Comparison of ENCODE assay signal across 8 cellular contexts in genomic region chr9:112844771-112845542, GRCh38. TPM values are rescaled to one million over a fixed set of nuclear protein-coding genes. Genes with fewer than 3 reads are reported as not detected.
A peak's percentile ranks its signal among the peaks of the same experiment; 100 is the strongest.
DNase-seq lines count a peak whose midpoint lies in the region; ATAC-seq and TF ChIP-seq lines count a peak whose summit lies in the region.

No MANE protein-coding gene starts in this region.

- intact Hi-C loops in body of pancreas (cut with DNase I) = no loop called here

- peak; percentile 75 for ATAC-seq in HG02642 (IDR thresholded peaks at IDR 0.05; ENCODE audit: poor library complexity, unreplicated experiment)
- ATAC-seq in body of pancreas = peak; percentile 82
- ATAC-seq in GM21367 (IDR thresholded peaks at IDR 0.05; ENCODE audit: unreplicated experiment) = no peak

- no peaks in the 10 kb centered on the region for H3K27me3 ChIP-seq in body of pancreas

- H3K9me3 ChIP-seq in body of pancreas = no peaks in the 10 kb centered on the region

- 25 to 26% methylated on average over 15 of the region's 15 CpGs for WGBS in body of pancreas, 2 donors

- H3K36me3 ChIP-seq in body of pancreas (replicated peaks in 1 of 2; ENCODE audit: insufficient read depth in 1 of 2, low read depth in 2 of 2) = no peaks in the 10 kb centered on the region

- TF ChIP-seq POLR2A in body of pancreas (IDR thresholded peaks at IDR 0.05) = no peak

- no peak overlapping the region for H3K27ac ChIP-seq in body of pancreas

- DNase-seq in NCI-H1930 (lab: John Stamatoyannopoulos, UW) = peak; percentile 35 to 57
- peak; percentile 83 for DNase-seq in UCSD-AML1 (lab: John Stamatoyannopoulos, UW; ENCODE audit: unreplicated experiment)
- DNase-seq in body of pancreas = peak; percentile 74 to 83 (median 78)
- DNase-seq in iris pigment epithelial cell (ENCODE audit: low read depth) = peak; percentile 58
- DNase-seq in stimulated activated CD4-positive, alpha-beta T cell treated with anti-CD3 and anti-CD28 coated beads, Interleukin-1b, Interleukin-23, amount 100 ng/mL, for 24 hours (ENCODE audit: low read depth in 4 of 4, low spot score in 1 of 4) = peak; percentile 59 to 70 (median 62)

- peaks cover 9% of the 10 kb centered on the region for H3K4me1 ChIP-seq in body of pancreas

- H3K4me3 ChIP-seq in GM12875 (ENCODE audit: low read depth, low read length) (no peak overlapping the region), body of pancreas (no peak overlapping the region)

- peak; percentile 89 for TF ChIP-seq CTCF in GM12875 (IDR thresholded peaks at IDR 0.05; ENCODE audit: borderline replicate concordance, insufficient read depth, low read depth, low read length)
- peak; percentile 87 to 98 (median 91) for TF ChIP-seq CTCF in body of pancreas (IDR thresholded peaks at IDR 0.05)

RNA-seq across cellular contexts. Expression of gene SLC46A2, which starts 45.7 kb away (rescaled TPM):
- total RNA-seq in body of pancreas = under 1 TPM in 1 of 2 donors, not detected in 1; 0.78 TPM
